In the genomic region with DNA sequence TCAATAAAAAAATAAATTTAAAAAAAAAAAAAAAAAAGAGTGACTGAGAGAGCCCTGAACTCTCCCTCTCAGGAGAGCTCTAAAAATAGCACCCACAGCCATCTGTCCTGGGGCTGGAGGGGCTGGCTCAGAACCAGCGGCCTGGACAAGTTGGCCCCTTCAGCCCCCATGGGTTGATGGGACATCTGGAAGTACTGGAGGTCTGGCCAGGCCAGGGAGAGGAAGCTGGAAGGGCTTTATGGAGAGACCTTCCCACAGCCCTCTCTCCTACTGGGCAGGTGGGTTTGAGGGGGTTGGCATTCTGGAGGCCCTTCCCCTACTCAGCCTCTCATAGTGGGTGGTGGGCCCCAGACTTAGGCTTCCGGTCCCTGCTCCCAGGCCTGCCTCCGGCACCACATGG, we compare ENCODE assay signal across 14 cellular contexts.
"Had no signal": no experiment of that assay in that cellular context is flagged by ENCODE, and none has a peak within 500 bp of the region (broad histone marks: within the 10 kb centered on the region; RNA-seq: fewer than 3 reads in every experiment).

No MANE protein-coding gene starts in this region.

- DNase-seq: activated CD4-positive, alpha-beta T cell treated with anti-CD3 and anti-CD28 coated beads, Interleukin-2, amount 50 U/mL, for 48 hours; activated CD8-positive, alpha-beta memory T cell treated with anti-CD3 and anti-CD28 coated beads, Interleukin-2, amount 10 ng/mL, durations not matched to agents 7 days and 5 days; activated effector memory CD4-positive, alpha-beta T cell treated with anti-CD3 and anti-CD28 coated beads, Interleukin-2, amount 50 U/mL, for 16 hours; activated T-cell treated with anti-CD3 and anti-CD28 coated beads, Interleukin-2, amount 50 U/mL, for 24 hours; amygdala; glutamatergic neuron; stimulated activated CD4-positive, alpha-beta T cell treated with anti-CD3 and anti-CD28 coated beads, Interleukin-4, amount 100 ng/mL, for 4 hours; stimulated activated naive CD8-positive, alpha-beta T cell treated with anti-CD3 and anti-CD28 coated beads, Interleukin-15, amount 100 ng/mL, for 72 hours; T-helper 2 cell had no signal

- H3K27ac ChIP-seq: esophagus muscularis mucosa had no signal

- FAIRE-seq: TTC549, urothelium cell line had no signal

- H3K36me3 ChIP-seq: esophagus muscularis mucosa had no signal

- H3K9me3 ChIP-seq: esophagus muscularis mucosa had no signal

- ATAC-seq: activated CD8-positive, alpha-beta memory T cell treated with anti-CD3 and anti-CD28 coated beads, Interleukin-2, amount 10 ng/mL, durations not matched to agents 7 days and 5 days; activated naive CD4-positive, alpha-beta T cell treated with anti-CD3 and anti-CD28 coated beads, Interleukin-2, amount 50 U/mL, for 72 hours; natural killer cell treated with Interleukin-12 subunit alpha and Interleukin-12 subunit beta and Interleukin-15 and Interleukin-18, amount 100 ng/mL, for 72 hours; stimulated activated naive CD8-positive, alpha-beta T cell treated with anti-CD3 and anti-CD28 coated beads, Interleukin-15, amount 100 ng/mL, for 72 hours had no signal

- H3K4me3 ChIP-seq: esophagus muscularis mucosa had no signal
